22 cellular contexts compared by ENCODE assay signal in genomic region chr1:161799792-161800191, GRCh38.
"Had no signal": no experiment of that assay in that cellular context is flagged by ENCODE, and none has a peak within 500 bp of the region (broad histone marks: within the 10 kb centered on the region; RNA-seq: fewer than 3 reads in every experiment).

No MANE protein-coding gene starts in this region.

- DNase-seq: Kasumi-1; KBM-7; MV-4-11; NCI-H1048; NCI-H1105; NCI-H1417; NCI-H1436 treated with DMSO at 0.1 percent for 48 hours; NCI-H1694; NCI-H187 treated with DMSO at 0.1 percent for 48 hours; NCI-H2029 treated with DMSO at 0.1 percent for 48 hours; NCI-H2171 treated with DMSO at 0.1 percent for 48 hours; NCI-H345; NCI-H446 treated with DMSO at 0.1 percent for 48 hours; NCI-H510A treated with DMSO at 0.1 percent for 48 hours; NCI-H69; NCI-H774; NK-92 treated with Interleukin-12 subunit alpha and Interleukin-12 subunit beta, amount 100 ng/mL, for 24 hours; PC-3; SHP77; SK-N-SH had no signal

- H3K9me2 ChIP-seq: SK-N-SH had no signal

- H3K4me2 ChIP-seq: SK-N-SH had no signal

- ATAC-seq: Panc1, PC-3 had no signal

- H3K9me3 ChIP-seq: SK-N-SH had no signal

- H3K27ac ChIP-seq: RWPE1 had no signal

- H3K9ac ChIP-seq: SK-N-SH had no signal
